Comparison of ENCODE assay signal across 14 cellular contexts in genomic region chr15:40766906-40767837, GRCh38. TPM values are rescaled to one million over a fixed set of nuclear protein-coding genes. Genes with fewer than 3 reads are reported as not detected.
A peak's percentile ranks its signal among the peaks of the same experiment; 100 is the strongest.
DNase-seq lines count a peak whose midpoint lies in the region; ATAC-seq and TF ChIP-seq lines count a peak whose summit lies in the region.
"Had no signal": no experiment of that assay in that cellular context is flagged by ENCODE, and none has a peak within 500 bp of the region (broad histone marks: within the 10 kb centered on the region; RNA-seq: fewer than 3 reads in every experiment).

No MANE protein-coding gene starts in this region.

- H3K4me3 ChIP-seq in aorta (ENCODE audit: low read length in 2 of 2) = no peak overlapping the region

- no peak for TF ChIP-seq RAD21 in Ishikawa (IDR thresholded peaks at IDR 0.05; ENCODE audit: low read depth)

- WGBS in aorta, 2 donors = 86 to 88% methylated on average over 32 of the region's 32 CpGs

- DNase-seq in Caki2 (ENCODE audit: low read depth) = peak; percentile 53
- DNase-seq in astrocyte of the hippocampus (ENCODE audit: low read depth, low spot score) = peak; percentile 86
- DNase-seq in islet precursor cell = peak; percentile 86
- DNase-seq in aorta = no peak
- no peak for DNase-seq in NCI-H1105 (lab: John Stamatoyannopoulos, UW)
- DNase-seq in stimulated activated CD8-positive, alpha-beta memory T cell treated with anti-CD3 and anti-CD28 coated beads, Interleukin-4, amount 100 ng/mL, for 48 hours = no peak
- DNase-seq: activated CD4-positive, alpha-beta memory T cell treated with anti-CD3 and anti-CD28 coated beads, Interleukin-2, amount 10 ng/mL, durations not matched to agents 7 days and 5 days; activated naive CD4-positive, alpha-beta T cell treated with anti-CD3 and anti-CD28 coated beads, Interleukin-2, amount 50 U/mL, for 16 hours; glutamatergic neuron; NCI-H2029 treated with DMSO at 0.1 percent for 48 hours had no signal

- H3K36me3 ChIP-seq in aorta (ENCODE audit: control insufficient read depth in 1 of 2, insufficient read depth in 2 of 2, low read length in 1 of 2) = no peaks in the 10 kb centered on the region

- H3K4me1 ChIP-seq in aorta (ENCODE audit: control insufficient read depth in 1 of 2, insufficient read depth in 2 of 2, low read length in 2 of 2) = no peaks in the 10 kb centered on the region

- H3K27me3 ChIP-seq in aorta (ENCODE audit: control insufficient read depth in 1 of 2, insufficient read depth in 2 of 2, low read length in 1 of 2) = no peaks in the 10 kb centered on the region

- in situ Hi-C loops in Caki2 (cut with HindIII; ENCODE audit: low pct_unique_long_range_greater_than_20kb, low sequenced_read_pairs) = no loop called here

- ATAC-seq in GM21423 (IDR thresholded peaks at IDR 0.05; ENCODE audit: unreplicated experiment) = no peak
- ATAC-seq in aorta (ENCODE audit: low FRiP score) = no peak

- intact Hi-C loops in aorta (cut with DNase I) = loop anchor here (10.0 kb wide), 2 partner anchors 128 to 172 kb away; partner anchors contain the start of genes KNL1 (in 1 of the 2) and VPS18 (in 1 of the 2)

- no peak overlapping the region for H3K27ac ChIP-seq in aorta (ENCODE audit: low read depth in 1 of 2, low read length in 2 of 2)
- H3K27ac ChIP-seq: C4-2B, parathyroid adenoma had no signal

- TF ChIP-seq EP300 in Ishikawa (IDR thresholded peaks at IDR 0.05; ENCODE audit: borderline replicate concordance) = no peak

- no peaks in the 10 kb centered on the region for H3K9me3 ChIP-seq in aorta (ENCODE audit: control insufficient read depth, low read length)

TF ChIP-seq in Ishikawa, 13 proteins besides CTCF, POLR2A, EP300 and RAD21:
- TF ChIP-seq ZBTB7A (IDR thresholded peaks at IDR 0.05; ENCODE audit: low read depth) (0 out of 2 replicates have a peak, but pooled peaks have one; percentile 30), FOXM1 (IDR thresholded peaks at IDR 0.05; ENCODE audit: borderline replicate concordance, low read depth) (no peak), YY1 (IDR thresholded peaks at IDR 0.05; ENCODE audit: low read depth) (no peak), NFIC (IDR thresholded peaks at IDR 0.05) (no peak)
TF ChIP-seq in Ishikawa: peak in this region for 1.

RNA-seq across cellular contexts. Expression of gene C15orf62, which starts 2.6 kb away (rescaled TPM):
- 0.27 and 0.64 TPM in 2 replicates for total RNA-seq in Caki2 (2014; rRNA removed; shearing (Covaris generic); ENCODE audit: low replicate concordance)
- total RNA-seq in aorta = under 1 TPM; 0.19 to 0.87 TPM
- polyA plus RNA-seq in aorta = under 1 TPM in 1 of 2 donors, not detected in 1; 0.97 TPM

RNA-seq across cellular contexts. Expression of gene GCHFR, which starts 3.3 kb away (rescaled TPM):
- 73.4 and 105 TPM in 2 replicates for total RNA-seq in Caki2 (2014; rRNA removed; shearing (Covaris generic); ENCODE audit: low replicate concordance)
- total RNA-seq in aorta = 1 to 10 TPM; 4.5 to 7.7 TPM
- 10 to 100 TPM; 21.0 to 48.2 TPM for polyA plus RNA-seq in aorta

RNA-seq across cellular contexts. Expression of gene RMDN3, which starts 12.1 kb away (rescaled TPM):
- 27.7 and 29.0 TPM in 2 replicates for total RNA-seq in Caki2 (2014; rRNA removed; shearing (Covaris generic); ENCODE audit: low replicate concordance)
- total RNA-seq in aorta = 10 to 100 TPM; 21.1 to 29.1 TPM
- polyA plus RNA-seq in aorta = 10 to 100 TPM; 27.3 to 29.2 TPM

RNA-seq across cellular contexts. Expression of gene ZFYVE19, which starts 39.7 kb away (rescaled TPM):
- total RNA-seq in Caki2 (2014; rRNA removed; shearing (Covaris generic); ENCODE audit: low replicate concordance) = 88.7 and 100 TPM in 2 replicates
- total RNA-seq in aorta = 10 to 100 TPM in 1 of 2 donors, 1 to 10 TPM in 1; 9.3 to 17.4 TPM
- 10 to 100 TPM; 14.5 to 48.0 TPM for polyA plus RNA-seq in aorta

RNA-seq across cellular contexts. Expression of gene DNAJC17, which starts 40.1 kb away (rescaled TPM):
- total RNA-seq in Caki2 (2014; rRNA removed; shearing (Covaris generic); ENCODE audit: low replicate concordance) = 51.3 and 103 TPM in 2 replicates
- 10 to 100 TPM; 29.4 to 34.7 TPM for total RNA-seq in aorta
- 10 to 100 TPM; 20.5 to 75.9 TPM for polyA plus RNA-seq in aorta

Comparison
In these comparisons a context has a peak if more than half of its experiments do, and no peak if none do; other contexts are left out.
1. DNase-seq: peak in Caki2 (single experiment), astrocyte of the hippocampus (single experiment) and islet precursor cell (single experiment); none in aorta (0 of 2), NCI-H1105 (single experiment) and stimulated activated CD8-positive, alpha-beta memory T cell treated with anti-CD3 and anti-CD28 coated beads, Interleukin-4, amount 100 ng/mL, for 48 hours (single experiment).